Comparison of ENCODE assay signal across 30 cellular contexts in the genomic region with DNA sequence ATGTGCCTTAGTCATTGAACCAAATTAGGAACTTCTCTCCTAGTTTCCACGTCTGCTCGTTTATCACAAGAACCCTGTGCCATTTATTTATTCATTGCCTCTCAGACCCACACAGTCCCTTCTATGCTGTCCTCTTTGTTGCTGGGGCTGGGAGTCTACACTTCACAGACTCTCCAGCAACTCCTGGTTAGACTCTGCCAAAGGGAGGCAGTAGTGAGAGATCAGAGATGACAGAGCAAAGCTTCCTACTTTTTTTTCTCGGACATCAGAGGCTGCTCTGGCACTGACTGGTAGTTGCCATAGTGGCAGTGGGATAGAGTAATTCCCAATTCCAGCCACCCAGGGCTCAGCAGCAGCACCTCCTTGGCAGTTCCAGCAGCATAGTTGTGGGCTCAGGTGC.
"Had no signal": no experiment of that assay in that cellular context is flagged by ENCODE, and none has a peak within 500 bp of the region (broad histone marks: within the 10 kb centered on the region; RNA-seq: fewer than 3 reads in every experiment).

No MANE protein-coding gene starts in this region.

- H3K27ac ChIP-seq: adrenal gland, body of pancreas, epithelial cell of prostate, esophagus squamous epithelium, heart right ventricle, pancreas, psoas muscle, stomach, thyroid gland, upper lobe of left lung, vagina had no signal

- H3K27me3 ChIP-seq: adrenal gland, body of pancreas, esophagus squamous epithelium, heart right ventricle, pancreas, stomach, thyroid gland, upper lobe of left lung, vagina had no signal

- H3K4me3 Mint-ChIP-seq: activated naive CD4-positive, alpha-beta T cell treated with anti-CD3 and anti-CD28 coated beads for 36 hours; activated naive CD8-positive, alpha-beta T cell treated with anti-CD3 and anti-CD28 coated beads for 36 hours; naive thymus-derived CD4-positive, alpha-beta T cell; stimulated activated memory B cell treated with anti-CD40 and anti-IgM and Interleukin-4, amounts not matched to agents 10 μg/mL and 1 μg/mL and 100 μg/mL, for 72 hours had no signal

- H3K4me3 ChIP-seq: adrenal gland, body of pancreas, esophagus squamous epithelium, heart right ventricle, pancreas, psoas muscle, smooth muscle cell, stomach, thyroid gland, upper lobe of left lung, vagina had no signal

- H3K4me1 ChIP-seq: adrenal gland, body of pancreas, esophagus squamous epithelium, heart right ventricle, pancreas, psoas muscle, stomach, thyroid gland, upper lobe of left lung, vagina had no signal

- H3K36me3 Mint-ChIP-seq: activated naive CD8-positive, alpha-beta T cell treated with anti-CD3 and anti-CD28 coated beads for 36 hours; naive thymus-derived CD4-positive, alpha-beta T cell; stimulated activated memory B cell treated with anti-CD40 and anti-IgM and Interleukin-4, amounts not matched to agents 10 μg/mL and 1 μg/mL and 100 μg/mL, for 72 hours had no signal

- H3K9me3 ChIP-seq: adrenal gland, pancreas, psoas muscle, thyroid gland, vagina had no signal

- H3K27me3 Mint-ChIP-seq: activated naive CD8-positive, alpha-beta T cell treated with anti-CD3 and anti-CD28 coated beads for 36 hours; stimulated activated memory B cell treated with anti-CD40 and anti-IgM and Interleukin-4, amounts not matched to agents 10 μg/mL and 1 μg/mL and 100 μg/mL, for 72 hours had no signal

- DNase-seq: activated CD4-positive, alpha-beta T cell treated with anti-CD3 and anti-CD28 coated beads for 4 hours; activated CD4-positive, alpha-beta T cell treated with anti-CD3 and anti-CD28 coated beads, Interleukin-2, amount 50 U/mL, for 4 hours; activated effector memory CD4-positive, alpha-beta T cell treated with Interleukin-2 at 50 U/mL for 16 hours; activated naive CD4-positive, alpha-beta T cell treated with anti-CD3 and anti-CD28 coated beads for 36 hours; activated naive CD8-positive, alpha-beta T cell treated with anti-CD3 and anti-CD28 coated beads for 36 hours; activated T-cell treated with anti-CD3 and anti-CD28 coated beads for 4 hours; adrenal gland; aorta; body of pancreas; dermis blood vessel endothelial cell; effector CD4-positive, alpha-beta T cell; esophagus squamous epithelium; foreskin melanocyte; heart right ventricle; left cardiac atrium; midbrain; naive thymus-derived CD4-positive, alpha-beta T cell; nucleus accumbens; pancreas; psoas muscle; stimulated activated CD4-positive, alpha-beta T cell treated with anti-CD3 and anti-CD28 coated beads, Interleukin-1b, Interleukin-23, amount 100 ng/mL, for 48 hours; stimulated activated CD4-positive, alpha-beta T cell treated with anti-CD3 and anti-CD28 coated beads, Interleukin-4, amount 100 ng/mL, for 4 hours; stimulated activated CD8-positive, alpha-beta memory T cell treated with anti-CD3 and anti-CD28 coated beads, Interleukin-4, amount 100 ng/mL, for 48 hours; stomach; thyroid gland; upper lobe of left lung had no signal

- H3K27ac Mint-ChIP-seq: activated naive CD4-positive, alpha-beta T cell treated with anti-CD3 and anti-CD28 coated beads for 36 hours; activated naive CD8-positive, alpha-beta T cell treated with anti-CD3 and anti-CD28 coated beads for 36 hours; stimulated activated memory B cell treated with anti-CD40 and anti-IgM and Interleukin-4, amounts not matched to agents 10 μg/mL and 1 μg/mL and 100 μg/mL, for 72 hours had no signal

- H3K4me2 ChIP-seq: smooth muscle cell had no signal

- H3K36me3 ChIP-seq: adrenal gland, esophagus squamous epithelium, heart right ventricle, pancreas, stomach, thyroid gland, upper lobe of left lung, vagina had no signal

- H3K4me1 Mint-ChIP-seq: activated naive CD8-positive, alpha-beta T cell treated with anti-CD3 and anti-CD28 coated beads for 36 hours; naive thymus-derived CD4-positive, alpha-beta T cell; stimulated activated memory B cell treated with anti-CD40 and anti-IgM and Interleukin-4, amounts not matched to agents 10 μg/mL and 1 μg/mL and 100 μg/mL, for 72 hours had no signal
